ENCODE assay signal across 29 cellular contexts in the genomic region with DNA sequence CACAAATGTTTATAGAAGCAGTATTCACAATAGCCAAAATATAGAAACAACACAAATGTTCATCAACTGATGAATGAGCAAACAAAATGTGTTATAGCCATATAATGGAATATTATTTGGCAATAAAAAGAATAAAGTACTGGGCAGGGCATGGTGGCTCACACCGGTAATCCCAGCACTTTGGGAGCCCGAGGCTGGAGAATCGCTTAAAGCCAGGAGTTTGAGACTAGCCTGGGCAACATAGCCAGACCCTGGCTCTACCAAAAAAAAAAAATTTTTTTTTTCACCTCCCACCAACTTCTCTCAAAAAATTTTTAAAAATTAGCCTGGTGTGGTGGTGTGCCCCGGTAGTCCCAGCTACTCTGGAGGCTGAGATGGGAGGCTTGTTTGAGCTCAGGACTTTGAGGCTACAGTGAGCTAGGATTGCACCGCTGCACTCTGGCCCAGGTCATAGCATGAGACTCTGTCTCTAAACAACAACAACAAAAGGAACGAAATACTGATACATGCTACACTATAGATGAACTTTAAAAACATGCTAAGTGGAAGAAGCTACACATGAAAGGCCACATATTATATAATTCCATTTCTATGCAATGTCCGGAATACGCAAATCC. TPM values are rescaled to one million over a fixed set of nuclear protein-coding genes. Genes with fewer than 3 reads are reported as not detected.
DNase-seq lines count a peak whose midpoint lies in the region; ATAC-seq, FAIRE-seq and TF ChIP-seq lines count a peak whose summit lies in the region.
"Had no signal": no experiment of that assay in that cellular context is flagged by ENCODE, and none has a peak within 500 bp of the region (broad histone marks: within the 10 kb centered on the region; RNA-seq: fewer than 3 reads in every experiment).

No MANE protein-coding gene starts in this region.

- CTCF ChIA-PET in CD8-positive, alpha-beta memory T cell (lab: Charles Lee) = no interaction called here
- CTCF ChIA-PET in K562 (lab: Yijun Ruan, JAX; ENCODE audit: low intra/inter-chr PET ratio) = no interaction called here
- CTCF ChIA-PET in naive thymus-derived CD4-positive, alpha-beta T cell (lab: Charles Lee) = interaction anchor here (0.9 to 1.0 kb wide), 3 partner anchors 11 to 104 kb away, joined by 3 read pairs; no protein-coding TSS in a partner anchor

- H3K27ac ChIP-seq in CD8-positive, alpha-beta memory T cell (ENCODE audit: low read depth, low read length) = no peak overlapping the region
- H3K27ac ChIP-seq in K562 (ENCODE audit: extremely low read depth, low read depth, low read length) = no peak overlapping the region
- no peak overlapping the region for H3K27ac ChIP-seq in naive thymus-derived CD4-positive, alpha-beta T cell (ENCODE audit: low read depth, low read length)
- H3K27ac ChIP-seq: 22Rv1, prostate gland, SJSA1, testis had no signal

- H3K4me2 ChIP-seq in K562 (ENCODE audit: insufficient read depth, low read length) = no peak overlapping the region

- no peaks in the 10 kb centered on the region for H3K27me3 Mint-ChIP-seq in T-helper 2 cell treated with Interferon-gamma antibody and Interleukin-4, amounts not matched to agents 5 μg/mL and 100 μg/mL, for 36 hours (ENCODE audit: low read depth)
- no peaks in the 10 kb centered on the region for H3K27me3 Mint-ChIP-seq in CD8-positive, alpha-beta memory T cell
- no peaks in the 10 kb centered on the region for H3K27me3 Mint-ChIP-seq in natural killer cell treated with Interleukin-12 subunit alpha and Interleukin-12 subunit beta and Interleukin-15 and Interleukin-18, amount 100 ng/mL, for 72 hours
- no peaks in the 10 kb centered on the region for H3K27me3 Mint-ChIP-seq in naive thymus-derived CD4-positive, alpha-beta T cell
- no peaks in the 10 kb centered on the region for H3K27me3 Mint-ChIP-seq in activated T-cell treated with anti-CD3 and anti-CD28 coated beads, Interleukin-2, amount 50 U/mL, for 4 hours (ENCODE audit: low read depth)

- no peaks in the 10 kb centered on the region for H3K36me3 Mint-ChIP-seq in T-helper 2 cell treated with Interferon-gamma antibody and Interleukin-4, amounts not matched to agents 5 μg/mL and 100 μg/mL, for 36 hours (ENCODE audit: low read depth)
- H3K36me3 Mint-ChIP-seq in CD8-positive, alpha-beta memory T cell = peaks cover 0 to 5% (median 0%) of the 10 kb centered on the region in 3 donors
- no peaks in the 10 kb centered on the region for H3K36me3 Mint-ChIP-seq in natural killer cell treated with Interleukin-12 subunit alpha and Interleukin-12 subunit beta and Interleukin-15 and Interleukin-18, amount 100 ng/mL, for 72 hours
- H3K36me3 Mint-ChIP-seq in naive thymus-derived CD4-positive, alpha-beta T cell = peaks cover 0 to 5% (median 0%) of the 10 kb centered on the region in 5 donors
- H3K36me3 Mint-ChIP-seq in activated T-cell treated with anti-CD3 and anti-CD28 coated beads, Interleukin-2, amount 50 U/mL, for 4 hours (ENCODE audit: insufficient read depth) = no peaks in the 10 kb centered on the region
- H3K36me3 Mint-ChIP-seq: WTC11 had no signal

- no TSS peak for BruUV-seq in K562 (replicated peaks; lab: Mats Ljungman, UMichigan)

- intact Hi-C loops in K562 (cut with micrococcal nuclease) = no loop called here
- intact Hi-C loops in naive thymus-derived CD4-positive, alpha-beta T cell (cut with micrococcal nuclease) = no loop called here

- H3K9me3 Mint-ChIP-seq in T-helper 2 cell treated with Interferon-gamma antibody and Interleukin-4, amounts not matched to agents 5 μg/mL and 100 μg/mL, for 36 hours = no peaks in the 10 kb centered on the region
- no peaks in the 10 kb centered on the region for H3K9me3 Mint-ChIP-seq in CD8-positive, alpha-beta memory T cell
- no peaks in the 10 kb centered on the region for H3K9me3 Mint-ChIP-seq in natural killer cell treated with Interleukin-12 subunit alpha and Interleukin-12 subunit beta and Interleukin-15 and Interleukin-18, amount 100 ng/mL, for 72 hours
- peaks cover 0 to 5% (median 0%) of the 10 kb centered on the region in 11 donors for H3K9me3 Mint-ChIP-seq in naive thymus-derived CD4-positive, alpha-beta T cell
- no peaks in the 10 kb centered on the region for H3K9me3 Mint-ChIP-seq in activated T-cell treated with anti-CD3 and anti-CD28 coated beads, Interleukin-2, amount 50 U/mL, for 4 hours
- H3K9me3 Mint-ChIP-seq: activated naive CD4-positive, alpha-beta T cell treated with anti-CD3 and anti-CD28 coated beads for 36 hours; activated T-helper 1 cell treated with anti-CD3 and anti-CD28 coated beads, Interleukin-12 subunit alpha, Interleukin-12 subunit beta, Interleukin-2, Interleukin-4 antibody, amounts not matched to agents 30 ng/mL and 10 ng/mL and 1 ng/mL, durations not matched to agents 14 hours and 24 hours and 36 hours had no signal

- H3K27me3 ChIP-seq in CD8-positive, alpha-beta memory T cell (ENCODE audit: insufficient read depth, low read length, poor library complexity, severe bottlenecking) = no peaks in the 10 kb centered on the region
- no peaks in the 10 kb centered on the region for H3K27me3 ChIP-seq in K562 (ENCODE audit: control insufficient read depth in 2 of 2, insufficient read depth in 2 of 2, low read length in 2 of 2)
- no peaks in the 10 kb centered on the region for H3K27me3 ChIP-seq in naive thymus-derived CD4-positive, alpha-beta T cell (ENCODE audit: control insufficient read depth in 2 of 2, insufficient read depth in 2 of 2, low read length in 2 of 2)
- H3K27me3 ChIP-seq: SJSA1, testis had no signal

- no peak overlapping the region for H3K4me3 ChIP-seq in CD8-positive, alpha-beta memory T cell (ENCODE audit: low read length)
- no peak overlapping the region for H3K4me3 ChIP-seq in K562
- no peak overlapping the region for H3K4me3 ChIP-seq in naive thymus-derived CD4-positive, alpha-beta T cell (ENCODE audit: low read length)
- H3K4me3 ChIP-seq: prostate gland, SJSA1, testis had no signal

- TF ChIP-seq CTCF in K562 (IDR thresholded peaks at IDR 0.05 in 2 of 3, conservative IDR thresholded peaks at IDR 0.05 in 1 of 3; ENCODE audit: insufficient read depth in 2 of 3, low read depth in 1 of 3, low read length in 3 of 3) = no peak

- H3K79me2 ChIP-seq in K562 (ENCODE audit: control insufficient read depth, insufficient read depth, low read length) = no peaks in the 10 kb centered on the region

- H3K4me1 Mint-ChIP-seq in T-helper 2 cell treated with Interferon-gamma antibody and Interleukin-4, amounts not matched to agents 5 μg/mL and 100 μg/mL, for 36 hours (ENCODE audit: low read depth) = peaks cover 21% of the 10 kb centered on the region
- H3K4me1 Mint-ChIP-seq in CD8-positive, alpha-beta memory T cell = peaks cover 33 to 53% (median 36%) of the 10 kb centered on the region in 3 donors
- peaks cover 32 to 33% of the 10 kb centered on the region in 2 donors for H3K4me1 Mint-ChIP-seq in natural killer cell treated with Interleukin-12 subunit alpha and Interleukin-12 subunit beta and Interleukin-15 and Interleukin-18, amount 100 ng/mL, for 72 hours (ENCODE audit: low read depth in 2 of 2)
- H3K4me1 Mint-ChIP-seq in naive thymus-derived CD4-positive, alpha-beta T cell = peaks cover 8 to 44% (median 31%) of the 10 kb centered on the region in 7 donors
- peaks cover 22% of the 10 kb centered on the region for H3K4me1 Mint-ChIP-seq in activated T-cell treated with anti-CD3 and anti-CD28 coated beads, Interleukin-2, amount 50 U/mL, for 4 hours (ENCODE audit: low read depth)

- DNase-seq in T-helper 2 cell treated with Interferon-gamma antibody and Interleukin-4, amounts not matched to agents 5 μg/mL and 100 μg/mL, for 36 hours (ENCODE audit: low spot score) = no peak
- DNase-seq in T-helper 2 cell = no peak
- no peak for DNase-seq in CD8-positive, alpha-beta memory T cell
- no peak for DNase-seq in K562 (ENCODE audit: extremely low read depth in 1 of 4, low spot score in 3 of 4)
- DNase-seq in natural killer cell treated with Interleukin-12 subunit alpha and Interleukin-12 subunit beta and Interleukin-15 and Interleukin-18, amount 100 ng/mL, for 72 hours (ENCODE audit: low spot score) = no peak
- no peak for DNase-seq in naive thymus-derived CD4-positive, alpha-beta T cell
- no peak for DNase-seq in NCI-H345 treated with DMSO at 0.1 percent for 48 hours (lab: John Stamatoyannopoulos, UW; ENCODE audit: unreplicated experiment)
- DNase-seq in activated T-cell treated with anti-CD3 and anti-CD28 coated beads, Interleukin-2, amount 50 U/mL, for 4 hours = no peak
- DNase-seq: activated CD8-positive, alpha-beta memory T cell treated with anti-CD3 and anti-CD28 coated beads, Interleukin-2, amount 50 U/mL, for 4 hours; activated naive CD4-positive, alpha-beta T cell treated with anti-CD3 and anti-CD28 coated beads for 36 hours; DND-41; GF-D8; HCEC 1CT; hypothalamus; NCI-H146; NCI-H2107; NCI-H446; NCI-H748 treated with DMSO at 0.1 percent for 48 hours; occipital lobe; stimulated activated CD4-positive, alpha-beta T cell treated with anti-CD3 and anti-CD28 coated beads, Interleukin-12 subunit alpha, Interleukin-12 subunit beta, amount 100 ng/mL, for 4 hours; stimulated activated CD4-positive, alpha-beta T cell treated with anti-CD3 and anti-CD28 coated beads, Interleukin-4, amount 100 ng/mL, for 1 hour; testis had no signal

- H3K9me3 ChIP-seq in CD8-positive, alpha-beta memory T cell (ENCODE audit: low read length) = no peaks in the 10 kb centered on the region
- no peaks in the 10 kb centered on the region for H3K9me3 ChIP-seq in K562 (replicated peaks; ENCODE audit: control insufficient read depth, insufficient read depth, low read depth, low read length)
- no peaks in the 10 kb centered on the region for H3K9me3 ChIP-seq in naive thymus-derived CD4-positive, alpha-beta T cell (ENCODE audit: control insufficient read depth in 2 of 3, low read length in 3 of 3)
- H3K9me3 ChIP-seq: prostate gland, SJSA1, testis had no signal

- no peaks in the 10 kb centered on the region for H3K36me3 ChIP-seq in CD8-positive, alpha-beta memory T cell (ENCODE audit: insufficient read depth, low read length)
- H3K36me3 ChIP-seq in K562 (ENCODE audit: control insufficient read depth, insufficient read depth, low read length) = no peaks in the 10 kb centered on the region
- no peaks in the 10 kb centered on the region for H3K36me3 ChIP-seq in naive thymus-derived CD4-positive, alpha-beta T cell (ENCODE audit: control insufficient read depth in 2 of 3, insufficient read depth in 3 of 3, low read length in 3 of 3)
- H3K36me3 ChIP-seq: prostate gland, SJSA1 had no signal

- H3K4me1 ChIP-seq in CD8-positive, alpha-beta memory T cell (ENCODE audit: insufficient read depth, low read length) = peaks cover 29% of the 10 kb centered on the region
- peaks cover 3 to 4% of the 10 kb centered on the region in 2 experiments for H3K4me1 ChIP-seq in K562 (replicated peaks in 1 of 2; ENCODE audit: control insufficient read depth in 2 of 2, insufficient read depth in 2 of 2, low read length in 2 of 2)
- H3K4me1 ChIP-seq in naive thymus-derived CD4-positive, alpha-beta T cell (ENCODE audit: control insufficient read depth in 2 of 2, insufficient read depth in 2 of 2, low read length in 2 of 2) = peaks cover 8 to 20% of the 10 kb centered on the region in 2 donors
- H3K4me1 ChIP-seq: prostate gland, SJSA1, testis had no signal

- H3K9me1 ChIP-seq in K562 (ENCODE audit: control insufficient read depth, insufficient read depth, low read length) = no peaks in the 10 kb centered on the region

- H4K20me1 ChIP-seq in K562 (replicated peaks; ENCODE audit: control insufficient read depth, insufficient read depth, low read length) = no peaks in the 10 kb centered on the region

- in situ Hi-C loops in K562 (cut with MboI) = no loop called here

- POLR2A ChIA-PET in CD8-positive, alpha-beta memory T cell (lab: Charles Lee) = no interaction called here
- POLR2A ChIA-PET in K562 (lab: Yijun Ruan, JAX) = interaction anchor here (0.6 kb wide), 1 partner anchor 573 kb away, joined by 3 read pairs; no protein-coding TSS in a partner anchor
- POLR2A ChIA-PET in naive thymus-derived CD4-positive, alpha-beta T cell (lab: Charles Lee) = interaction anchor here (0.6 to 1.4 kb wide), 4 partner anchors 9 to 334 kb away, joined by 3 to 7 read pairs (median 4); no protein-coding TSS in a partner anchor

- no peak for TF ChIP-seq RAD21 in K562 (CRISPR knock-in tag; conservative IDR thresholded peaks at IDR 0.05 in 1 of 2, IDR thresholded peaks at IDR 0.05 in 1 of 2)

- TF ChIP-seq EP300 in K562 (IDR thresholded peaks at IDR 0.05; ENCODE audit: low read length) = no peak

- ATAC-seq in K562 = no peak
- no peak for ATAC-seq in natural killer cell treated with Interleukin-12 subunit alpha and Interleukin-12 subunit beta and Interleukin-15 and Interleukin-18, amount 100 ng/mL, for 72 hours
- ATAC-seq in naive thymus-derived CD4-positive, alpha-beta T cell = no peak
- ATAC-seq in activated T-cell treated with anti-CD3 and anti-CD28 coated beads, Interleukin-2, amount 50 U/mL, for 4 hours = no peak
- ATAC-seq: sciatic nerve, WTC11 had no signal

- no peak overlapping the region for H3K4me3 Mint-ChIP-seq in T-helper 2 cell treated with Interferon-gamma antibody and Interleukin-4, amounts not matched to agents 5 μg/mL and 100 μg/mL, for 36 hours
- peak overlapping the region in 3 of 7 donors; percentile 7 to 63 (median 43) for H3K4me3 Mint-ChIP-seq in CD8-positive, alpha-beta memory T cell
- peak overlapping the region; percentile 33 for H3K4me3 Mint-ChIP-seq in natural killer cell treated with Interleukin-12 subunit alpha and Interleukin-12 subunit beta and Interleukin-15 and Interleukin-18, amount 100 ng/mL, for 72 hours
- H3K4me3 Mint-ChIP-seq in naive thymus-derived CD4-positive, alpha-beta T cell = peak overlapping the region in 2 of 10 donors; percentile 26 to 51
- H3K4me3 Mint-ChIP-seq in activated T-cell treated with anti-CD3 and anti-CD28 coated beads, Interleukin-2, amount 50 U/mL, for 4 hours = no peak overlapping the region
- H3K4me3 Mint-ChIP-seq: activated naive CD4-positive, alpha-beta T cell treated with anti-CD3 and anti-CD28 coated beads for 36 hours; activated T-helper 1 cell treated with anti-CD3 and anti-CD28 coated beads, Interleukin-12 subunit alpha, Interleukin-12 subunit beta, Interleukin-2, Interleukin-4 antibody, amounts not matched to agents 30 ng/mL and 10 ng/mL and 1 ng/mL, durations not matched to agents 14 hours and 24 hours and 36 hours; WTC11 had no signal

- no peak overlapping the region for H3K9ac ChIP-seq in K562 (ENCODE audit: insufficient read depth in 1 of 2, low read depth in 2 of 2, low read length in 2 of 2)

- TF ChIP-seq POLR2A in K562 (conservative IDR thresholded peaks at IDR 0.05) = no peak

- FAIRE-seq in K562 (lab: Jason Lieb, UNC) = no peak
- FAIRE-seq: D721Med had no signal

- peak overlapping the region; percentile 38 for H3K27ac Mint-ChIP-seq in T-helper 2 cell treated with Interferon-gamma antibody and Interleukin-4, amounts not matched to agents 5 μg/mL and 100 μg/mL, for 36 hours
- H3K27ac Mint-ChIP-seq in CD8-positive, alpha-beta memory T cell = peak overlapping the region in 7 of 8 donors; percentile 12 to 84 (median 58)
- peak overlapping the region; percentile 2 to 20 for H3K27ac Mint-ChIP-seq in natural killer cell treated with Interleukin-12 subunit alpha and Interleukin-12 subunit beta and Interleukin-15 and Interleukin-18, amount 100 ng/mL, for 72 hours
- H3K27ac Mint-ChIP-seq in naive thymus-derived CD4-positive, alpha-beta T cell = peak overlapping the region in 4 of 9 donors; percentile 32 to 63 (median 56)
- H3K27ac Mint-ChIP-seq: activated naive CD4-positive, alpha-beta T cell treated with anti-CD3 and anti-CD28 coated beads for 36 hours; activated T-helper 1 cell treated with anti-CD3 and anti-CD28 coated beads, Interleukin-12 subunit alpha, Interleukin-12 subunit beta, Interleukin-2, Interleukin-4 antibody, amounts not matched to agents 30 ng/mL and 10 ng/mL and 1 ng/mL, durations not matched to agents 14 hours and 24 hours and 36 hours; WTC11 had no signal

- H2AFZ ChIP-seq in K562 (ENCODE audit: low read depth, low read length) = no peak overlapping the region

- 50% methylated on average over 8 of the region's 8 CpGs for WGBS in K562 (ENCODE audit: insufficient coverage, low coverage, missing lambda C conversion rate)

RNA-seq across cellular contexts. Expression of gene PECAM1, which starts 10.7 kb away (rescaled TPM):
- 10 to 100 TPM; 42.7 to 45.7 TPM for total RNA-seq in CD8-positive, alpha-beta memory T cell
- polyA plus RNA-seq in CD8-positive, alpha-beta memory T cell = 130 TPM
- 13.3 and 15.0 TPM in 2 replicates for total RNA-seq in K562 (2011; cell fraction: chromatin; rRNA removed; ENCODE audit: low replicate concordance)
- total RNA-seq in K562 (2011; cell fraction: nucleolus; rRNA removed) = 5.2 and 10.7 TPM in 2 replicates
- total RNA-seq in K562 (2011; cell fraction: nucleoplasm; rRNA removed) = 7.6 and 11.1 TPM in 2 replicates
- total RNA-seq in K562 (2014; rRNA removed) = 2.8 and 3.3 TPM in 2 replicates
- 3.3 and 4.4 TPM in 2 replicates for total RNA-seq in K562 (2014; rRNA removed; fragmentation: Illumina TruSeq; extraction: Trizol)
- 2.9 and 3.2 TPM in 2 replicates for total RNA-seq in K562 (2015; rRNA removed; fragmentation: Illumina TruSeq; extraction: Trizol)
- total RNA-seq in K562 (2021) = 10.3 and 10.7 TPM in 2 replicates
- polyA plus RNA-seq in K562 (2011; rRNA removed) = 10.8 and 21.7 TPM in 2 replicates
- 5.7 and 10.0 TPM in 2 replicates for polyA plus RNA-seq in K562 (2011; cell fraction: cytosol; rRNA removed)
- polyA plus RNA-seq in K562 (2011; cell fraction: nucleus; rRNA removed) = 3.7 and 4.1 TPM in 2 replicates
- polyA plus RNA-seq in K562 (2012) = 7.9 and 15.5 TPM in 2 replicates
- polyA plus RNA-seq in K562 (2014; fragmentation: Illumina TruSeq; extraction: Trizol) = 4.5 and 4.8 TPM in 2 replicates
- polyA plus RNA-seq in K562 (2014; fragmentation: Nextera tagmentation; extraction: Ambion mirVana) = 1 to 10 TPM; 1.5 to 7.4 TPM
- 5.1 and 7.9 TPM in 2 replicates for polyA plus RNA-seq in K562 (2014; rRNA removed)
- 34.7 and 50.5 TPM in 2 replicates for polyA minus RNA-seq in K562 (2011; rRNA and poly(A)+ RNA removed)
- 7.3 and 20.2 TPM in 2 replicates for polyA minus RNA-seq in K562 (2011; cell fraction: cytosol; rRNA and poly(A)+ RNA removed)
- polyA minus RNA-seq in K562 (2011; cell fraction: nucleus; rRNA and poly(A)+ RNA removed) = 2.3 and 7.0 TPM in 2 replicates
- total RNA-seq in natural killer cell treated with Interleukin-12 subunit alpha and Interleukin-12 subunit beta and Interleukin-15 and Interleukin-18, amount 100 ng/mL, for 72 hours = 10 to 100 TPM in 1 of 2 donors, 1 to 10 TPM in 1; 8.1 to 17.1 TPM
- 100 to 1,000 TPM in 1 of 5 experiments, 10 to 100 TPM in 4; 10.0 to 224 (median 60.1) TPM for total RNA-seq in naive thymus-derived CD4-positive, alpha-beta T cell
- 100 to 1,000 TPM in 1 of 2 donors, 10 to 100 TPM in 1; 91.1 to 180 TPM for polyA plus RNA-seq in naive thymus-derived CD4-positive, alpha-beta T cell
- 10 to 100 TPM in 1 of 3 donors, 1 to 10 TPM in 2; 1.8 to 10.0 (median 9.1) TPM for total RNA-seq in activated T-cell treated with anti-CD3 and anti-CD28 coated beads, Interleukin-2, amount 50 U/mL, for 4 hours
- total RNA-seq: SJSA1 had no signal

RNA-seq across cellular contexts. Expression of gene MILR1, which starts 47.6 kb away (rescaled TPM):
- total RNA-seq in CD8-positive, alpha-beta memory T cell = under 1 TPM; 0.66 to 0.69 TPM
- not detected for polyA plus RNA-seq in CD8-positive, alpha-beta memory T cell
- 10.8 and 12.0 TPM in 2 replicates for total RNA-seq in K562 (2011; cell fraction: chromatin; rRNA removed; ENCODE audit: low replicate concordance)
- 5.0 and 6.2 TPM in 2 replicates for total RNA-seq in K562 (2011; cell fraction: nucleolus; rRNA removed)
- total RNA-seq in K562 (2011; cell fraction: nucleoplasm; rRNA removed) = 5.9 and 8.5 TPM in 2 replicates
- 3.8 and 4.3 TPM in 2 replicates for total RNA-seq in K562 (2014; rRNA removed)
- total RNA-seq in K562 (2014; rRNA removed; fragmentation: Illumina TruSeq; extraction: Trizol) = 7.5 and 8.7 TPM in 2 replicates
- total RNA-seq in K562 (2015; rRNA removed; fragmentation: Illumina TruSeq; extraction: Trizol) = 14.1 and 16.2 TPM in 2 replicates
- 4.1 and 4.7 TPM in 2 replicates for total RNA-seq in K562 (2021)
- 5.6 and 9.7 TPM in 2 replicates for polyA plus RNA-seq in K562 (2011; rRNA removed)
- 4.1 and 8.7 TPM in 2 replicates for polyA plus RNA-seq in K562 (2011; cell fraction: cytosol; rRNA removed)
- polyA plus RNA-seq in K562 (2011; cell fraction: nucleus; rRNA removed) = 10.0 and 12.4 TPM in 2 replicates
- polyA plus RNA-seq in K562 (2012) = 9.0 and 64.8 TPM in 2 replicates
- polyA plus RNA-seq in K562 (2014; fragmentation: Illumina TruSeq; extraction: Trizol) = 13.3 and 14.7 TPM in 2 replicates
- 1 to 10 TPM; 4.6 to 7.1 TPM for polyA plus RNA-seq in K562 (2014; fragmentation: Nextera tagmentation; extraction: Ambion mirVana)
- 7.1 and 7.8 TPM in 2 replicates for polyA plus RNA-seq in K562 (2014; rRNA removed)
- 3.8 and 5.5 TPM in 2 replicates for polyA minus RNA-seq in K562 (2011; rRNA and poly(A)+ RNA removed)
- polyA minus RNA-seq in K562 (2011; cell fraction: cytosol; rRNA and poly(A)+ RNA removed) = 1.8 TPM in 1 of 2 replicates, not detected in the other
- 2.2 and 5.1 TPM in 2 replicates for polyA minus RNA-seq in K562 (2011; cell fraction: nucleus; rRNA and poly(A)+ RNA removed)
- total RNA-seq in natural killer cell treated with Interleukin-12 subunit alpha and Interleukin-12 subunit beta and Interleukin-15 and Interleukin-18, amount 100 ng/mL, for 72 hours = 1 to 10 TPM; 5.0 to 6.9 TPM
- 10 to 100 TPM in 1 of 5 experiments, 1 to 10 TPM in 4; 1.1 to 17.9 (median 1.6) TPM for total RNA-seq in naive thymus-derived CD4-positive, alpha-beta T cell
- not detected for polyA plus RNA-seq in naive thymus-derived CD4-positive, alpha-beta T cell
- not detected for total RNA-seq in activated T-cell treated with anti-CD3 and anti-CD28 coated beads, Interleukin-2, amount 50 U/mL, for 4 hours
- total RNA-seq: SJSA1, WTC11 had no signal
